ENCODE assay signal across 16 cellular contexts in genomic region chr22:45587638-45588481, GRCh38.
DNase-seq lines count a peak whose midpoint lies in the region; ATAC-seq, FAIRE-seq and TF ChIP-seq lines count a peak whose summit lies in the region.
"Had no signal": no experiment of that assay in that cellular context is flagged by ENCODE, and none has a peak within 500 bp of the region (broad histone marks: within the 10 kb centered on the region; RNA-seq: fewer than 3 reads in every experiment).

No MANE protein-coding gene starts in this region.

- no peak overlapping the region for H3K9ac ChIP-seq in BLaER1 treated with 17β-estradiol and CSF1 and Interleukin-3, amounts not matched to agents 10 nM and 100 nM

- H3K4me1 Mint-ChIP-seq in dendritic cell treated with granulocyte-macrophage colony-stimulating factor and Interleukin-4, amounts not matched to agents 40 ng/mL and 50 ng/mL, for 4 days (ENCODE audit: low read depth), result peaks cover 45% of the 10 kb centered on the region
- peaks cover 29% of the 10 kb centered on the region for H3K4me1 Mint-ChIP-seq in nephron progenitor cell

- H3K27ac ChIP-seq in BLaER1 treated with 17β-estradiol and CSF1 and Interleukin-3, amounts not matched to agents 10 nM and 100 nM, result no peak overlapping the region

- no peak overlapping the region for H3K4me3 Mint-ChIP-seq in dendritic cell treated with granulocyte-macrophage colony-stimulating factor and Interleukin-4, amounts not matched to agents 40 ng/mL and 50 ng/mL, for 4 days
- peak overlapping the region; percentile 47 for H3K4me3 Mint-ChIP-seq in nephron progenitor cell

- peaks cover 0 to 8% (median 0%) of the 10 kb centered on the region in 11 experiments; a peak in 5 of 22 replicates for H4K20me1 ChIP-seq in BLaER1 treated with 17β-estradiol and CSF1 and Interleukin-3, amounts not matched to agents 10 nM and 100 nM

- peaks cover 5% of the 10 kb centered on the region for H3K36me3 Mint-ChIP-seq in dendritic cell treated with granulocyte-macrophage colony-stimulating factor and Interleukin-4, amounts not matched to agents 40 ng/mL and 50 ng/mL, for 4 days (ENCODE audit: low read depth)
- H3K36me3 Mint-ChIP-seq in nephron progenitor cell (ENCODE audit: low read depth), result peaks cover 4% of the 10 kb centered on the region

- peaks cover 26 to 62% (median 47%) of the 10 kb centered on the region in 10 experiments for H3K4me1 ChIP-seq in BLaER1 treated with 17β-estradiol and CSF1 and Interleukin-3, amounts not matched to agents 10 nM and 100 nM
- H3K4me1 ChIP-seq: BE2C had no signal

- intact Hi-C loops in dendritic cell treated with granulocyte-macrophage colony-stimulating factor and Interleukin-4, amounts not matched to agents 40 ng/mL and 50 ng/mL, for 4 days (cut with micrococcal nuclease), result no loop called here

- H3K4me2 ChIP-seq in BLaER1 treated with 17β-estradiol and CSF1 and Interleukin-3, amounts not matched to agents 10 nM and 100 nM, result peak overlapping the region in 6 of 11 experiments; percentile 5 to 50 (median 20); a peak in 5 of 22 replicates

- peak overlapping the region; percentile 1 for H3K27ac Mint-ChIP-seq in dendritic cell treated with granulocyte-macrophage colony-stimulating factor and Interleukin-4, amounts not matched to agents 40 ng/mL and 50 ng/mL, for 4 days
- H3K27ac Mint-ChIP-seq in nephron progenitor cell, result peak overlapping the region; percentile 39

- no peak for FAIRE-seq in HTR-8/SVneo (lab: Jason Lieb, UNC)
- FAIRE-seq: HepG2 had no signal

- peaks cover 28% of the 10 kb centered on the region for H3K27me3 Mint-ChIP-seq in dendritic cell treated with granulocyte-macrophage colony-stimulating factor and Interleukin-4, amounts not matched to agents 40 ng/mL and 50 ng/mL, for 4 days
- H3K27me3 Mint-ChIP-seq in nephron progenitor cell (ENCODE audit: low read depth, poor library complexity), result no peaks in the 10 kb centered on the region

- ATAC-seq in GM19397 (IDR thresholded peaks at IDR 0.05; ENCODE audit: unreplicated experiment), result no peak
- ATAC-seq in GM18907 (IDR thresholded peaks at IDR 0.05; ENCODE audit: unreplicated experiment), result no peak
- ATAC-seq: HepG2, mucosa of descending colon had no signal

- H3K27me3 ChIP-seq in BLaER1 treated with 17β-estradiol and CSF1 and Interleukin-3, amounts not matched to agents 10 nM and 100 nM, result peaks cover 0 to 21% (median 12%) of the 10 kb centered on the region in 11 experiments; a peak in 12 of 22 replicates
- H3K27me3 ChIP-seq: BE2C had no signal

- no peaks in the 10 kb centered on the region for H3K9me3 ChIP-seq in BLaER1 treated with 17β-estradiol and CSF1 and Interleukin-3, amounts not matched to agents 10 nM and 100 nM (replicated peaks in 1 of 11)
- H3K9me3 ChIP-seq: BE2C, mucosa of descending colon had no signal

- DNase-seq in HTR-8/SVneo (ENCODE audit: insufficient read length, low spot score) (peak; percentile 55), nephron progenitor cell (no peak), activated T-cell treated with anti-CD3 and anti-CD28 coated beads for 4 hours (no peak), midbrain (lab: John Stamatoyannopoulos, UW) (no peak)
- DNase-seq: activated gamma-delta T cell; BE2C; effector CD4-positive, alpha-beta T cell; mucosa of descending colon; NCI-H1092; NK-92 treated with Interleukin-12 subunit alpha and Interleukin-12 subunit beta, amount 100 ng/mL, for 24 hours; stimulated activated CD4-positive, alpha-beta T cell treated with anti-CD3 and anti-CD28 coated beads, Interleukin-12 subunit alpha, Interleukin-12 subunit beta, amount 100 ng/mL, for 4 hours had no signal

- no peak for TF ChIP-seq CTCF in nephron progenitor cell (IDR thresholded peaks at IDR 0.05)

- no peaks in the 10 kb centered on the region; a peak in 1 of 22 replicates for H3K36me3 ChIP-seq in BLaER1 treated with 17β-estradiol and CSF1 and Interleukin-3, amounts not matched to agents 10 nM and 100 nM
- H3K36me3 ChIP-seq: BE2C had no signal

- peaks cover 9% of the 10 kb centered on the region for H3K9me3 Mint-ChIP-seq in dendritic cell treated with granulocyte-macrophage colony-stimulating factor and Interleukin-4, amounts not matched to agents 40 ng/mL and 50 ng/mL, for 4 days
- H3K9me3 Mint-ChIP-seq in nephron progenitor cell, result no peaks in the 10 kb centered on the region

- H3K4me3 ChIP-seq in BLaER1 treated with 17β-estradiol and CSF1 and Interleukin-3, amounts not matched to agents 10 nM and 100 nM, result no peak overlapping the region
- H3K4me3 ChIP-seq: mucosa of descending colon had no signal
